Comparison of ENCODE assay signal across 25 cellular contexts in the genomic region with DNA sequence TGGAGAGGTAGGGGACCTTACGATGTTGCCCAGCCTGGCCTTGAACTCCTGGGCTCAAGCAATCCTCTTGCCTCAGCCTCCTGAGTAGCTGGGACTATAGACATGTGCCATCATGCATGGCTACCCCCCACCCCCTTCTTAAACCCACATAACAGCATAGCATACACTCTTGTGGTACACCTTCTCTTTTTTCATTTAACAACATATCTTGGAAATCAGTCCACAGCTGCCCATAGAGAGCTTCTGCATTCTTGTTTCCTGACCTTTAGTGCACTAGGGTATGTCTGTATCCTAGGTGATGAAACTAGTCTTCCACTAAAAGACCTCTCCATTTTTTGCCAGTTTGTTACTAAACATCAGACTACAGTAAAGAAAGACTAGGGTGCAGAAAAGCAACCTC. TPM values are rescaled to one million over a fixed set of nuclear protein-coding genes. Genes with fewer than 3 reads are reported as not detected.
DNase-seq lines count a peak whose midpoint lies in the region; ATAC-seq and TF ChIP-seq lines count a peak whose summit lies in the region.
"Had no signal": no experiment of that assay in that cellular context is flagged by ENCODE, and none has a peak within 500 bp of the region (broad histone marks: within the 10 kb centered on the region; RNA-seq: fewer than 3 reads in every experiment).

No MANE protein-coding gene starts in this region.

- no peak for ATAC-seq in activated CD8-positive, alpha-beta T cell treated with anti-CD3 and anti-CD28 coated beads, Interleukin-2, amount 10 ng/mL, durations not matched to agents 7 days and 5 days
- ATAC-seq in activated CD8-positive, alpha-beta T cell treated with anti-CD3 and anti-CD28 coated beads for 36 hours, result no peak
- peak; percentile 24 to 59 for ATAC-seq in stimulated activated naive B cell treated with anti-CD40 and anti-IgM and Interleukin-4, amounts not matched to agents 10 μg/mL and 1 μg/mL and 100 μg/mL, for 72 hours (replicated peaks)
- ATAC-seq: CD8-positive, alpha-beta T cell; GM23338; Right ventricle myocardium inferior had no signal

- CTCF ChIA-PET in activated CD8-positive, alpha-beta T cell treated with anti-CD3 and anti-CD28 coated beads, Interleukin-2, amount 10 ng/mL, durations not matched to agents 7 days and 5 days (lab: Charles Lee), result interaction anchor here (0.9 kb wide), 1 partner anchor 39 kb away, joined by 5 read pairs; no protein-coding TSS in a partner anchor
- CTCF ChIA-PET in activated CD8-positive, alpha-beta T cell treated with anti-CD3 and anti-CD28 coated beads for 36 hours (lab: Charles Lee), result interaction anchor here (1.9 kb wide), 1 partner anchor 11 kb away, joined by 10 read pairs; no protein-coding TSS in a partner anchor

- no peak for DNase-seq in activated CD8-positive, alpha-beta T cell treated with anti-CD3 and anti-CD28 coated beads, Interleukin-2, amount 10 ng/mL, durations not matched to agents 7 days and 5 days
- no peak for DNase-seq in activated CD8-positive, alpha-beta T cell treated with anti-CD3 and anti-CD28 coated beads for 36 hours
- DNase-seq in KBM-7 (peak; percentile 65), kidney tubule cell (ENCODE audit: low spot score) (peak; percentile 32), SHP77 treated with DMSO at 0.1 percent for 48 hours (lab: John Stamatoyannopoulos, UW) (no peak), NCI-H226 (no peak)
- no peak for DNase-seq in stimulated activated naive B cell treated with anti-CD40 and anti-IgM and Interleukin-4, amounts not matched to agents 10 μg/mL and 1 μg/mL and 100 μg/mL, for 72 hours
- no peak for DNase-seq in activated T-helper 1 cell treated with anti-CD3 and anti-CD28 coated beads, Interleukin-12 subunit alpha, Interleukin-12 subunit beta, Interleukin-2, Interleukin-4 antibody, amounts not matched to agents 30 ng/mL and 10 ng/mL and 1 ng/mL, durations not matched to agents 14 hours and 24 hours and 36 hours (ENCODE audit: low spot score)
- DNase-seq: AML-193; Caco-2; CD8-positive, alpha-beta T cell; HFFc6; NCI-H1092; NCI-H1417 treated with DMSO at 0.1 percent for 48 hours; NCI-H1694 treated with DMSO at 0.1 percent for 48 hours; NCI-H2081 treated with DMSO at 0.1 percent for 48 hours; NCI-H2171; NCI-H524; NCI-H774; PC-9; SW 1271 had no signal

- no peak overlapping the region for H3K4me3 Mint-ChIP-seq in activated CD8-positive, alpha-beta T cell treated with anti-CD3 and anti-CD28 coated beads, Interleukin-2, amount 10 ng/mL, durations not matched to agents 7 days and 5 days
- H3K4me3 Mint-ChIP-seq in activated CD8-positive, alpha-beta T cell treated with anti-CD3 and anti-CD28 coated beads for 36 hours, result no peak overlapping the region
- no peak overlapping the region for H3K4me3 Mint-ChIP-seq in stimulated activated naive B cell treated with anti-CD40 and anti-IgM and Interleukin-4, amounts not matched to agents 10 μg/mL and 1 μg/mL and 100 μg/mL, for 72 hours
- H3K4me3 Mint-ChIP-seq in activated T-helper 1 cell treated with anti-CD3 and anti-CD28 coated beads, Interleukin-12 subunit alpha, Interleukin-12 subunit beta, Interleukin-2, Interleukin-4 antibody, amounts not matched to agents 30 ng/mL and 10 ng/mL and 1 ng/mL, durations not matched to agents 14 hours and 24 hours and 36 hours, result no peak overlapping the region
- H3K4me3 Mint-ChIP-seq: CD8-positive, alpha-beta T cell; GM23338; HFFc6 had no signal

- no peaks in the 10 kb centered on the region for H3K27me3 Mint-ChIP-seq in activated CD8-positive, alpha-beta T cell treated with anti-CD3 and anti-CD28 coated beads, Interleukin-2, amount 10 ng/mL, durations not matched to agents 7 days and 5 days (ENCODE audit: low read depth)
- peaks cover 6% of the 10 kb centered on the region for H3K27me3 Mint-ChIP-seq in activated CD8-positive, alpha-beta T cell treated with anti-CD3 and anti-CD28 coated beads for 36 hours
- peaks cover 11 to 13% of the 10 kb centered on the region in 2 donors for H3K27me3 Mint-ChIP-seq in stimulated activated naive B cell treated with anti-CD40 and anti-IgM and Interleukin-4, amounts not matched to agents 10 μg/mL and 1 μg/mL and 100 μg/mL, for 72 hours
- peaks cover 4% of the 10 kb centered on the region for H3K27me3 Mint-ChIP-seq in activated T-helper 1 cell treated with anti-CD3 and anti-CD28 coated beads, Interleukin-12 subunit alpha, Interleukin-12 subunit beta, Interleukin-2, Interleukin-4 antibody, amounts not matched to agents 30 ng/mL and 10 ng/mL and 1 ng/mL, durations not matched to agents 14 hours and 24 hours and 36 hours (ENCODE audit: insufficient read depth)

- no peaks in the 10 kb centered on the region for H3K9me3 Mint-ChIP-seq in activated CD8-positive, alpha-beta T cell treated with anti-CD3 and anti-CD28 coated beads, Interleukin-2, amount 10 ng/mL, durations not matched to agents 7 days and 5 days (ENCODE audit: insufficient read depth)
- H3K9me3 Mint-ChIP-seq in activated CD8-positive, alpha-beta T cell treated with anti-CD3 and anti-CD28 coated beads for 36 hours, result no peaks in the 10 kb centered on the region
- H3K9me3 Mint-ChIP-seq in stimulated activated naive B cell treated with anti-CD40 and anti-IgM and Interleukin-4, amounts not matched to agents 10 μg/mL and 1 μg/mL and 100 μg/mL, for 72 hours, result peaks cover 0 to 3% of the 10 kb centered on the region in 2 donors
- H3K9me3 Mint-ChIP-seq in activated T-helper 1 cell treated with anti-CD3 and anti-CD28 coated beads, Interleukin-12 subunit alpha, Interleukin-12 subunit beta, Interleukin-2, Interleukin-4 antibody, amounts not matched to agents 30 ng/mL and 10 ng/mL and 1 ng/mL, durations not matched to agents 14 hours and 24 hours and 36 hours, result no peaks in the 10 kb centered on the region
- H3K9me3 Mint-ChIP-seq: CD8-positive, alpha-beta T cell; GM23338; HFFc6 had no signal

- H3K4me1 Mint-ChIP-seq in activated CD8-positive, alpha-beta T cell treated with anti-CD3 and anti-CD28 coated beads, Interleukin-2, amount 10 ng/mL, durations not matched to agents 7 days and 5 days (ENCODE audit: low read depth), result peaks cover 22% of the 10 kb centered on the region
- peaks cover 16% of the 10 kb centered on the region for H3K4me1 Mint-ChIP-seq in activated CD8-positive, alpha-beta T cell treated with anti-CD3 and anti-CD28 coated beads for 36 hours (ENCODE audit: low read depth)
- H3K4me1 Mint-ChIP-seq in stimulated activated naive B cell treated with anti-CD40 and anti-IgM and Interleukin-4, amounts not matched to agents 10 μg/mL and 1 μg/mL and 100 μg/mL, for 72 hours, result peaks cover 9 to 17% of the 10 kb centered on the region in 2 donors
- H3K4me1 Mint-ChIP-seq in activated T-helper 1 cell treated with anti-CD3 and anti-CD28 coated beads, Interleukin-12 subunit alpha, Interleukin-12 subunit beta, Interleukin-2, Interleukin-4 antibody, amounts not matched to agents 30 ng/mL and 10 ng/mL and 1 ng/mL, durations not matched to agents 14 hours and 24 hours and 36 hours (ENCODE audit: low read depth), result peaks cover 20% of the 10 kb centered on the region

- peaks cover 2% of the 10 kb centered on the region for H3K36me3 Mint-ChIP-seq in activated CD8-positive, alpha-beta T cell treated with anti-CD3 and anti-CD28 coated beads, Interleukin-2, amount 10 ng/mL, durations not matched to agents 7 days and 5 days (ENCODE audit: low read depth)
- peaks cover 3% of the 10 kb centered on the region for H3K36me3 Mint-ChIP-seq in activated CD8-positive, alpha-beta T cell treated with anti-CD3 and anti-CD28 coated beads for 36 hours (ENCODE audit: low read depth)
- peaks cover 2 to 3% of the 10 kb centered on the region in 2 donors for H3K36me3 Mint-ChIP-seq in stimulated activated naive B cell treated with anti-CD40 and anti-IgM and Interleukin-4, amounts not matched to agents 10 μg/mL and 1 μg/mL and 100 μg/mL, for 72 hours
- H3K36me3 Mint-ChIP-seq in activated T-helper 1 cell treated with anti-CD3 and anti-CD28 coated beads, Interleukin-12 subunit alpha, Interleukin-12 subunit beta, Interleukin-2, Interleukin-4 antibody, amounts not matched to agents 30 ng/mL and 10 ng/mL and 1 ng/mL, durations not matched to agents 14 hours and 24 hours and 36 hours (ENCODE audit: low read depth), result peaks cover 2% of the 10 kb centered on the region
- H3K36me3 Mint-ChIP-seq: CD8-positive, alpha-beta T cell had no signal

- TF ChIP-seq CTCF in activated CD8-positive, alpha-beta T cell treated with anti-CD3 and anti-CD28 coated beads for 36 hours (IDR thresholded peaks at IDR 0.05), result no peak

- peak overlapping the region; percentile 3 for H3K27ac Mint-ChIP-seq in activated CD8-positive, alpha-beta T cell treated with anti-CD3 and anti-CD28 coated beads, Interleukin-2, amount 10 ng/mL, durations not matched to agents 7 days and 5 days
- no peak overlapping the region for H3K27ac Mint-ChIP-seq in activated CD8-positive, alpha-beta T cell treated with anti-CD3 and anti-CD28 coated beads for 36 hours
- H3K27ac Mint-ChIP-seq in stimulated activated naive B cell treated with anti-CD40 and anti-IgM and Interleukin-4, amounts not matched to agents 10 μg/mL and 1 μg/mL and 100 μg/mL, for 72 hours, result no peak overlapping the region
- no peak overlapping the region for H3K27ac Mint-ChIP-seq in activated T-helper 1 cell treated with anti-CD3 and anti-CD28 coated beads, Interleukin-12 subunit alpha, Interleukin-12 subunit beta, Interleukin-2, Interleukin-4 antibody, amounts not matched to agents 30 ng/mL and 10 ng/mL and 1 ng/mL, durations not matched to agents 14 hours and 24 hours and 36 hours
- H3K27ac Mint-ChIP-seq: CD8-positive, alpha-beta T cell; GM23338; HFFc6 had no signal

- POLR2A ChIA-PET in activated CD8-positive, alpha-beta T cell treated with anti-CD3 and anti-CD28 coated beads, Interleukin-2, amount 10 ng/mL, durations not matched to agents 7 days and 5 days (lab: Charles Lee), result no interaction called here
- POLR2A ChIA-PET in activated CD8-positive, alpha-beta T cell treated with anti-CD3 and anti-CD28 coated beads for 36 hours (lab: Charles Lee), result interaction anchor here (0.6 kb wide), 1 partner anchor 285 kb away, joined by 3 read pairs; no protein-coding TSS in a partner anchor

- intact Hi-C loops in activated CD8-positive, alpha-beta T cell treated with anti-CD3 and anti-CD28 coated beads for 36 hours (cut with micrococcal nuclease), result no loop called here
- intact Hi-C loops in activated T-helper 1 cell treated with anti-CD3 and anti-CD28 coated beads, Interleukin-12 subunit alpha, Interleukin-12 subunit beta, Interleukin-2, Interleukin-4 antibody, amounts not matched to agents 30 ng/mL and 10 ng/mL and 1 ng/mL, durations not matched to agents 14 hours and 24 hours and 36 hours (cut with micrococcal nuclease), result no loop called here

- in situ Hi-C loops in KBM-7 (cut with MboI; ENCODE audit: low pct_unique_long_range_greater_than_20kb, low sequenced_read_pairs), result no loop called here

RNA-seq across cellular contexts. Expression of gene SLC28A1, which starts 33.0 kb away (rescaled TPM):
- total RNA-seq in activated CD8-positive, alpha-beta T cell treated with anti-CD3 and anti-CD28 coated beads, Interleukin-2, amount 10 ng/mL, durations not matched to agents 7 days and 5 days, result not detected
- not detected for total RNA-seq in activated CD8-positive, alpha-beta T cell treated with anti-CD3 and anti-CD28 coated beads for 36 hours
- total RNA-seq in activated T-helper 1 cell treated with anti-CD3 and anti-CD28 coated beads, Interleukin-12 subunit alpha, Interleukin-12 subunit beta, Interleukin-2, Interleukin-4 antibody, amounts not matched to agents 30 ng/mL and 10 ng/mL and 1 ng/mL, durations not matched to agents 14 hours and 24 hours and 36 hours, result not detected in 2 replicates
- total RNA-seq: Caco-2; CD8-positive, alpha-beta T cell; GM23338; HFFc6; RPMI7951; SK-MEL-5 had no signal

Comparison
In these comparisons a context has a peak if more than half of its experiments do, and no peak if none do; other contexts are left out.
1. ATAC-seq: peak in stimulated activated naive B cell treated with anti-CD40 and anti-IgM and Interleukin-4, amounts not matched to agents 10 μg/mL and 1 μg/mL and 100 μg/mL, for 72 hours (2 of 2); none in activated CD8-positive, alpha-beta T cell treated with anti-CD3 and anti-CD28 coated beads, Interleukin-2, amount 10 ng/mL, durations not matched to agents 7 days and 5 days (single experiment) and activated CD8-positive, alpha-beta T cell treated with anti-CD3 and anti-CD28 coated beads for 36 hours (single experiment).
2. DNase-seq: peak in KBM-7 (single experiment) and kidney tubule cell (single experiment); none in activated CD8-positive, alpha-beta T cell treated with anti-CD3 and anti-CD28 coated beads, Interleukin-2, amount 10 ng/mL, durations not matched to agents 7 days and 5 days (single experiment), activated CD8-positive, alpha-beta T cell treated with anti-CD3 and anti-CD28 coated beads for 36 hours (single experiment), stimulated activated naive B cell treated with anti-CD40 and anti-IgM and Interleukin-4, amounts not matched to agents 10 μg/mL and 1 μg/mL and 100 μg/mL, for 72 hours (single experiment), SHP77 treated with DMSO at 0.1 percent for 48 hours (single experiment), NCI-H226 (single experiment) and activated T-helper 1 cell treated with anti-CD3 and anti-CD28 coated beads, Interleukin-12 subunit alpha, Interleukin-12 subunit beta, Interleukin-2, Interleukin-4 antibody, amounts not matched to agents 30 ng/mL and 10 ng/mL and 1 ng/mL, durations not matched to agents 14 hours and 24 hours and 36 hours (single experiment).